Comparison of ENCODE assay signal across 8 cellular contexts in genomic region chr4:110196206-110196870, GRCh38. TPM values are rescaled to one million over a fixed set of nuclear protein-coding genes. Genes with fewer than 3 reads are reported as not detected.
DNase-seq lines count a peak whose midpoint lies in the region; ATAC-seq and TF ChIP-seq lines count a peak whose summit lies in the region.

No MANE protein-coding gene starts in this region.

- H3K27me3 Mint-ChIP-seq in neural crest cell (ENCODE audit: low read depth), result peaks cover 2% of the 10 kb centered on the region

- H3K4me1 ChIP-seq in OCI-LY7 (ENCODE audit: insufficient read depth, low read length, poor library complexity, severe bottlenecking), result peaks cover 57% of the 10 kb centered on the region
- peaks cover 20% of the 10 kb centered on the region for H3K4me1 ChIP-seq in foreskin keratinocyte
- H3K4me1 ChIP-seq in tibial nerve, result peaks cover 0 to 26% (median 4%) of the 10 kb centered on the region in 4 donors

- H3K27ac Mint-ChIP-seq in neural crest cell (ENCODE audit: unreplicated experiment), result peak overlapping the region; percentile 98

- H3K36me3 ChIP-seq in OCI-LY7 (ENCODE audit: insufficient read depth, low read length) (peaks cover 19% of the 10 kb centered on the region), tibial nerve (no peaks in the 10 kb centered on the region)

- no peak for TF ChIP-seq CTCF in OCI-LY7 (conservative IDR thresholded peaks at IDR 0.05; ENCODE audit: low read length)
- no peak for TF ChIP-seq CTCF in foreskin keratinocyte (conservative IDR thresholded peaks at IDR 0.05)
- no peak for TF ChIP-seq CTCF in neural crest cell (conservative IDR thresholded peaks at IDR 0.05)
- no peak for TF ChIP-seq CTCF in tibial nerve (IDR thresholded peaks at IDR 0.05)

- H3K27ac ChIP-seq in OCI-LY7 (ENCODE audit: low read depth, low read length, poor library complexity, severe bottlenecking) (peak overlapping the region; percentile 84), foreskin keratinocyte (peak overlapping the region; percentile 95), tibial nerve (peak overlapping the region; percentile 69 to 93 (median 90))

- H3K4me2 ChIP-seq in OCI-LY7 (ENCODE audit: low read length), result peak overlapping the region; percentile 89

- H3K27me3 ChIP-seq in foreskin keratinocyte, result no peaks in the 10 kb centered on the region
- no peaks in the 10 kb centered on the region for H3K27me3 ChIP-seq in tibial nerve

- H4K20me1 ChIP-seq in OCI-LY7 (ENCODE audit: insufficient read depth, low read length), result no peaks in the 10 kb centered on the region

- DNase-seq in AG08395 (ENCODE audit: low spot score), result peak; percentile 8
- DNase-seq in OCI-LY7 (ENCODE audit: low spot score), result peak; percentile 67
- DNase-seq in activated gamma-delta T cell (lab: John Stamatoyannopoulos, UW), result peak; percentile 44
- no peak for DNase-seq in foreskin keratinocyte
- peak; percentile 54 for DNase-seq in neural crest cell (ENCODE audit: low read depth, low spot score)
- peak in 1 of 2 donors; percentile 8 for DNase-seq in tibial nerve (ENCODE audit: low spot score in 2 of 2)

- H3K9me2 ChIP-seq in OCI-LY7 (ENCODE audit: insufficient read depth, low read length), result no peaks in the 10 kb centered on the region

- TF ChIP-seq POLR2A in tibial nerve (IDR thresholded peaks at IDR 0.05), result peak; percentile 42 to 50

- no peaks in the 10 kb centered on the region for H3K9me3 Mint-ChIP-seq in neural crest cell

- no TSS peak for BruUV-seq in OCI-LY7 (replicated peaks; lab: Mats Ljungman, UMichigan)

- intact Hi-C loops in OCI-LY7 (cut with micrococcal nuclease; ENCODE audit: unreplicated experiment), result loop anchor here (5.0 to 10.0 kb wide), 6 partner anchors 318 to 764 kb away; partner anchors contain the start of genes CASP6, GAR1, MCUB and SEC24B

- WGBS in tibial nerve, 2 donors, result 0% methylated on average over 27 to 40 of the region's 58 CpGs

- H3K9me3 ChIP-seq in OCI-LY7 (ENCODE audit: low read length), result no peaks in the 10 kb centered on the region
- no peaks in the 10 kb centered on the region for H3K9me3 ChIP-seq in tibial nerve

- ATAC-seq in GM18868 (IDR thresholded peaks at IDR 0.05; ENCODE audit: unreplicated experiment) (peak; percentile 32), HG03097 (IDR thresholded peaks at IDR 0.05; ENCODE audit: low FRiP score, unreplicated experiment) (peak; percentile 24), foreskin keratinocyte (peak; percentile 22)

- peak overlapping the region; percentile 97 for H3K4me3 Mint-ChIP-seq in neural crest cell

- H3K4me3 ChIP-seq in OCI-LY7 (ENCODE audit: low read depth, low read length, poor library complexity, severe bottlenecking), result peak overlapping the region; percentile 80
- H3K4me3 ChIP-seq in tibial nerve, result peak overlapping the region; percentile 79 to 91 (median 86)

- TF ChIP-seq EP300 in tibial nerve (IDR thresholded peaks at IDR 0.05), result peak in 1 of 2 donors; percentile 68

- peaks cover 50% of the 10 kb centered on the region; the same call in 1 of the 2 replicates for H3K79me2 ChIP-seq in OCI-LY7 (ENCODE audit: insufficient read depth, low read depth, low read length)

- H3K36me3 Mint-ChIP-seq in neural crest cell (ENCODE audit: low read depth), result peaks cover 5% of the 10 kb centered on the region

- H2AFZ ChIP-seq in OCI-LY7 (ENCODE audit: low read length), result peak overlapping the region; percentile 81

- H3K4me1 Mint-ChIP-seq in neural crest cell, result peaks cover 56% of the 10 kb centered on the region

- POLR2A ChIA-PET in OCI-LY7 (lab: Charles Lee), result interaction anchor here (0.6 to 1.7 kb wide), 2 partner anchors 16 to 144 kb away, joined by 4 read pairs; no protein-coding TSS in a partner anchor

- CTCF ChIA-PET in OCI-LY7 (lab: Charles Lee; ENCODE audit: unreplicated experiment), result no interaction called here

RNA-seq across cellular contexts. Expression of gene ELOVL6, which starts 2.1 kb away (rescaled TPM):
- total RNA-seq in OCI-LY7 (2014; rRNA removed; shearing (Covaris generic)), result 12.6 and 14.5 TPM in 2 replicates
- total RNA-seq in OCI-LY7 (2022), result 45.5 and 45.6 TPM in 2 replicates
- total RNA-seq in foreskin keratinocyte, result 60.6 and 69.4 TPM in 2 replicates
- 31.4 and 43.4 TPM in 2 replicates for polyA plus RNA-seq in foreskin keratinocyte
- 104 and 105 TPM in 2 replicates for total RNA-seq in neural crest cell
- total RNA-seq in tibial nerve, result 1 to 10 TPM; 3.1 to 8.4 (median 5.4) TPM

Comparison
In these comparisons a context has a peak if more than half of its experiments do, and no peak if none do; other contexts are left out.
1. DNase-seq: peak in AG08395 (single experiment), OCI-LY7 (single experiment), activated gamma-delta T cell (single experiment) and neural crest cell (single experiment); none in foreskin keratinocyte (0 of 2).
2. Peak in every context shown above with its lines, with median percentiles within 50 percentile points of each other: ATAC-seq and H3K27ac ChIP-seq.